In genomic region chr10:74051729-74052342, GRCh38 we compare ENCODE assay signal across 14 cellular contexts. TPM values are rescaled to one million over a fixed set of nuclear protein-coding genes. Genes with fewer than 3 reads are reported as not detected.
DNase-seq lines count a peak whose midpoint lies in the region; ATAC-seq, FAIRE-seq and TF ChIP-seq lines count a peak whose summit lies in the region.
"Had no signal": no experiment of that assay in that cellular context is flagged by ENCODE, and none has a peak within 500 bp of the region (broad histone marks: within the 10 kb centered on the region; RNA-seq: fewer than 3 reads in every experiment).

No MANE protein-coding gene starts in this region.

- no peaks in the 10 kb centered on the region for H3K27me3 Mint-ChIP-seq in T-helper 17 cell
- no peaks in the 10 kb centered on the region for H3K27me3 Mint-ChIP-seq in osteocyte (ENCODE audit: unreplicated experiment)

- no peak for TF ChIP-seq CTCF in GM12865 (IDR thresholded peaks at IDR 0.05; ENCODE audit: insufficient read depth, low read depth, low read length, missing control alignments)
- no peak for TF ChIP-seq CTCF in left ventricle myocardium inferior (IDR thresholded peaks at IDR 0.05; ENCODE audit: borderline replicate concordance)
- TF ChIP-seq CTCF in osteocyte (IDR thresholded peaks at IDR 0.05) = no peak

- H3K27ac Mint-ChIP-seq in T-helper 17 cell = peak overlapping the region; percentile 92
- peak overlapping the region; percentile 78 for H3K27ac Mint-ChIP-seq in osteocyte (ENCODE audit: unreplicated experiment)

- no peak for FAIRE-seq in GM19239 (lab: Jason Lieb, UNC)
- FAIRE-seq: colon, GM12892 had no signal

- H3K4me1 Mint-ChIP-seq in T-helper 17 cell (peaks cover 36% of the 10 kb centered on the region), osteocyte (ENCODE audit: unreplicated experiment) (peaks cover 72% of the 10 kb centered on the region)

- intact Hi-C loops in left ventricle myocardium inferior (cut with micrococcal nuclease) = no loop called here

- peak overlapping the region; percentile 85 for H3K27ac ChIP-seq in left ventricle myocardium inferior (replicated peaks)
- H3K27ac ChIP-seq: BLaER1 had no signal

- DNase-seq in GM12865 (ENCODE audit: low read depth) (peak; percentile 5), T-helper 17 cell (no peak), left ventricle myocardium inferior (no peak), osteocyte (ENCODE audit: extremely low spot score, unreplicated experiment) (no peak), NCI-H2081 (lab: John Stamatoyannopoulos, UW) (no peak), NCI-H524 treated with DMSO at 0.1 percent for 48 hours (lab: John Stamatoyannopoulos, UW) (no peak), GM19239 (ENCODE audit: insufficient read length, low spot score) (no peak)
- DNase-seq: NCI-H1417, NCI-H446, T-helper 1 cell, upper lobe of left lung had no signal

- peaks cover 100% of the 10 kb centered on the region for H3K4me1 ChIP-seq in left ventricle myocardium inferior

- H3K4me3 ChIP-seq in GM12865 (ENCODE audit: low read depth, low read length) = no peak overlapping the region
- H3K4me3 ChIP-seq in left ventricle myocardium inferior = peak overlapping the region; percentile 12
- H3K4me3 ChIP-seq: BLaER1, upper lobe of left lung had no signal

- H3K9me3 ChIP-seq in T-helper 17 cell (ENCODE audit: control insufficient read depth, low read length, poor library complexity, severe bottlenecking) (no peaks in the 10 kb centered on the region), left ventricle myocardium inferior (replicated peaks) (no peaks in the 10 kb centered on the region)
- H3K9me3 ChIP-seq: BLaER1, upper lobe of left lung had no signal

- ATAC-seq in T-helper 17 cell = no peak

- no peaks in the 10 kb centered on the region for H3K27me3 ChIP-seq in left ventricle myocardium inferior (ENCODE audit: low read depth)
- H3K27me3 ChIP-seq: BLaER1, upper lobe of left lung had no signal

- no peak overlapping the region for H3K4me3 Mint-ChIP-seq in T-helper 17 cell
- H3K4me3 Mint-ChIP-seq in osteocyte (ENCODE audit: unreplicated experiment) = no peak overlapping the region

- H3K36me3 Mint-ChIP-seq in T-helper 17 cell (ENCODE audit: low read depth) (no peaks in the 10 kb centered on the region), osteocyte (ENCODE audit: unreplicated experiment) (no peaks in the 10 kb centered on the region)

- H3K36me3 ChIP-seq in left ventricle myocardium inferior = no peaks in the 10 kb centered on the region
- H3K36me3 ChIP-seq: upper lobe of left lung had no signal

- no peaks in the 10 kb centered on the region for H3K9me3 Mint-ChIP-seq in osteocyte (ENCODE audit: unreplicated experiment)

RNA-seq across cellular contexts. Expression of gene VCL, which starts 53.9 kb away (rescaled TPM):
- total RNA-seq in T-helper 17 cell = 100 to 1,000 TPM in 1 of 2 donors, 10 to 100 TPM in 1; 79.1 to 245 TPM
- 227 TPM for total RNA-seq in left ventricle myocardium inferior
- total RNA-seq in osteocyte = 338 and 340 TPM in 2 replicates
